ENCODE assay signal across 28 cellular contexts in genomic region chr3:193984378-193984777, GRCh38.
DNase-seq lines count a peak whose midpoint lies in the region; ATAC-seq, FAIRE-seq and TF ChIP-seq lines count a peak whose summit lies in the region.
"Had no signal": no experiment of that assay in that cellular context is flagged by ENCODE, and none has a peak within 500 bp of the region (broad histone marks: within the 10 kb centered on the region; RNA-seq: fewer than 3 reads in every experiment).

No MANE protein-coding gene starts in this region.

- intact Hi-C loops in left ventricle myocardium inferior (cut with micrococcal nuclease) (no loop called here), left ventricle myocardium superior (cut with micrococcal nuclease) (no loop called here), K562 (cut with micrococcal nuclease) (no loop called here), upper lobe of right lung (cut with DNase I) (no loop called here)

- H3K9ac ChIP-seq in K562 (ENCODE audit: insufficient read depth in 1 of 2, low read depth in 2 of 2, low read length in 2 of 2), result no peak overlapping the region

- TF ChIP-seq CTCF in left ventricle myocardium inferior (IDR thresholded peaks at IDR 0.05; ENCODE audit: borderline replicate concordance) (no peak), K562 (IDR thresholded peaks at IDR 0.05 in 2 of 3, conservative IDR thresholded peaks at IDR 0.05 in 1 of 3; ENCODE audit: insufficient read depth in 2 of 3, low read depth in 1 of 3, low read length in 3 of 3) (no peak), upper lobe of right lung (IDR thresholded peaks at IDR 0.05) (no peak)

- no peak for TF ChIP-seq POLR2A in K562 (conservative IDR thresholded peaks at IDR 0.05)

- CTCF ChIA-PET in K562 (lab: Yijun Ruan, JAX; ENCODE audit: low intra/inter-chr PET ratio), result no interaction called here

- no peak for DNase-seq in left ventricle myocardium inferior
- DNase-seq in left ventricle myocardium superior, result no peak
- no peak for DNase-seq in K562 (ENCODE audit: extremely low read depth in 1 of 4, low spot score in 3 of 4)
- no peak for DNase-seq in left lobe of liver (ENCODE audit: low spot score)
- no peak for DNase-seq in upper lobe of right lung
- no peak for DNase-seq in GM19240 (ENCODE audit: insufficient read length, low spot score)
- no peak for DNase-seq in activated CD8-positive, alpha-beta memory T cell treated with anti-CD3 and anti-CD28 coated beads, Interleukin-2, amount 50 U/mL, for 4 hours
- DNase-seq: activated CD4-positive, alpha-beta T cell treated with anti-CD3 and anti-CD28 coated beads, Interleukin-2, amount 10 ng/mL, durations not matched to agents 24 days and 14 days; activated effector memory CD4-positive, alpha-beta T cell treated with anti-CD3 and anti-CD28 coated beads, Interleukin-2, amount 50 U/mL, for 16 hours; activated T-cell treated with anti-CD3 and anti-CD28 coated beads, Interleukin-2, amount 50 U/mL, for 24 hours; effector memory CD4-positive, alpha-beta T cell; foreskin fibroblast; H9; head of caudate nucleus; NCI-H446; NCI-H774; nephron progenitor cell; SIG-M5; small intestine; stimulated activated naive CD4-positive, alpha-beta T cell had no signal

- WGBS in K562 (ENCODE audit: insufficient coverage, low coverage, missing lambda C conversion rate), result 38% methylated on average over 2 of the region's 2 CpGs

- H3K9me1 ChIP-seq in K562 (ENCODE audit: control insufficient read depth, insufficient read depth, low read length), result no peaks in the 10 kb centered on the region

- H3K27ac ChIP-seq in left ventricle myocardium inferior (replicated peaks) (peak overlapping the region; percentile 62), K562 (ENCODE audit: extremely low read depth, low read depth, low read length) (no peak overlapping the region), upper lobe of right lung (no peak overlapping the region)
- H3K27ac ChIP-seq: A549, cardiac muscle cell had no signal

- in situ Hi-C loops in K562 (cut with MboI), result no loop called here

- no peaks in the 10 kb centered on the region for H3K36me3 ChIP-seq in left ventricle myocardium inferior
- no peaks in the 10 kb centered on the region for H3K36me3 ChIP-seq in K562 (ENCODE audit: control insufficient read depth, insufficient read depth, low read length)
- H3K36me3 ChIP-seq in upper lobe of right lung, result no peaks in the 10 kb centered on the region
- H3K36me3 ChIP-seq: cardiac muscle cell had no signal

- POLR2A ChIA-PET in K562 (lab: Yijun Ruan, JAX), result no interaction called here

- no peaks in the 10 kb centered on the region for H4K20me1 ChIP-seq in K562 (replicated peaks; ENCODE audit: control insufficient read depth, insufficient read depth, low read length)

- H3K4me1 ChIP-seq in left ventricle myocardium inferior (peaks cover 59% of the 10 kb centered on the region), K562 (replicated peaks in 1 of 2; ENCODE audit: control insufficient read depth in 2 of 2, insufficient read depth in 2 of 2, low read length in 2 of 2) (peaks cover 4 to 11% of the 10 kb centered on the region in 2 experiments; a peak in 2 of 5 replicates), upper lobe of right lung (peaks cover 10% of the 10 kb centered on the region)
- H3K4me1 ChIP-seq: A549 had no signal

- BruUV-seq in K562 (replicated peaks; lab: Mats Ljungman, UMichigan), result no TSS peak

- no peak for TF ChIP-seq EP300 in K562 (IDR thresholded peaks at IDR 0.05; ENCODE audit: low read length)

- no peaks in the 10 kb centered on the region for H3K79me2 ChIP-seq in K562 (ENCODE audit: control insufficient read depth, insufficient read depth, low read length)

- H3K4me2 ChIP-seq in K562 (ENCODE audit: insufficient read depth, low read length), result no peak overlapping the region
- H3K4me2 ChIP-seq: A549 had no signal

- H3K4me3 ChIP-seq in left ventricle myocardium inferior, result no peak overlapping the region
- no peak overlapping the region for H3K4me3 ChIP-seq in K562
- no peak overlapping the region for H3K4me3 ChIP-seq in upper lobe of right lung
- H3K4me3 ChIP-seq: A549, cardiac muscle cell, coronary artery, GM12878 had no signal

- peaks cover 1% of the 10 kb centered on the region for H3K9me3 ChIP-seq in left ventricle myocardium inferior (replicated peaks)
- H3K9me3 ChIP-seq in K562 (replicated peaks; ENCODE audit: control insufficient read depth, insufficient read depth, low read depth, low read length), result no peaks in the 10 kb centered on the region
- H3K9me3 ChIP-seq in upper lobe of right lung, result no peaks in the 10 kb centered on the region
- H3K9me3 ChIP-seq: A549 had no signal

- TF ChIP-seq RAD21 in K562 (CRISPR knock-in tag; conservative IDR thresholded peaks at IDR 0.05 in 1 of 2, IDR thresholded peaks at IDR 0.05 in 1 of 2), result no peak

- H2AFZ ChIP-seq in K562 (ENCODE audit: low read depth, low read length), result peak overlapping the region; percentile 12; the same call in 1 of the 2 replicates

- H3K27me3 ChIP-seq in left ventricle myocardium inferior (ENCODE audit: low read depth) (peaks cover 50% of the 10 kb centered on the region), K562 (ENCODE audit: control insufficient read depth in 2 of 2, insufficient read depth in 2 of 2, low read length in 2 of 2) (no peaks in the 10 kb centered on the region), upper lobe of right lung (no peaks in the 10 kb centered on the region)
- H3K27me3 ChIP-seq: cardiac muscle cell had no signal

- ATAC-seq in left ventricle myocardium superior (no peak), K562 (no peak), left lobe of liver (peak; percentile 28), upper lobe of right lung (peak; percentile 51), HG03342 (IDR thresholded peaks at IDR 0.05; ENCODE audit: unreplicated experiment) (no peak)
- ATAC-seq: A549, GM12878, WTC11 had no signal

- FAIRE-seq in K562 (lab: Jason Lieb, UNC), result no peak
- FAIRE-seq: A549, GM12878, islet of Langerhans, RCC 7860, small intestine had no signal

TF ChIP-seq in K562, 482 proteins besides CTCF, POLR2A, EP300 and RAD21:
- TF ChIP-seq ZC3H8 (IDR thresholded peaks at IDR 0.05), result no peak
- TF ChIP-seq PHF8 (IDR thresholded peaks at IDR 0.05; ENCODE audit: borderline replicate concordance, low read length), result no peak
- no peak for TF ChIP-seq POLR3G (IDR thresholded peaks at IDR 0.05; ENCODE audit: extremely low read depth, insufficient read length, insufficient replicate concordance)
- TF ChIP-seq ILK (tag; IDR thresholded peaks at IDR 0.05; ENCODE audit: borderline replicate concordance, low read depth), result no peak

Comparison
In these comparisons a context has a peak if more than half of its experiments do, and no peak if none do; other contexts are left out.
1. ATAC-seq: peak in left lobe of liver (single experiment) and upper lobe of right lung (single experiment); none in left ventricle myocardium superior (single experiment), K562 (single experiment) and HG03342 (single experiment).